Comparison of ENCODE assay signal across 17 cellular contexts in the genomic region with DNA sequence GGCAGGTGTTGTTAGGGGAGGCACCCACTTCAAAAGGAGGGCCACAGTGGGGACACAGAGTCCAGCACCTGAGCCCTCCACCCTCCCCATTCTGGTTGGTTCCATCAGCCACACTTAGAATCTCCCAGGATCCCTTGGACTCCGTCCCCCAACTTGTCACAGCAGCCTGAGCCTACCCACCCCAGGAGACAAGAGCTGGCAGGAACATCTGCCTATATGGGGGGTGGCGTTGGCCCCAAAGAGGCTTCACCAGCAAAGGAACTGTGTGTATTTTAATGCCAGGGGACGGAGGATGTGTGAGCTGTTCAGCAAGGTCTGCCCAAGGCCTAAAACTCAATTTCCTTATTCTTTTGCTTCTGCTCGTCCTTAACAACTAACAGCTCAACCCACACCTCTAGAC.
DNase-seq lines count a peak whose midpoint lies in the region; ATAC-seq and TF ChIP-seq lines count a peak whose summit lies in the region.
"Had no signal": no experiment of that assay in that cellular context is flagged by ENCODE, and none has a peak within 500 bp of the region (broad histone marks: within the 10 kb centered on the region; RNA-seq: fewer than 3 reads in every experiment).

No MANE protein-coding gene starts in this region.

- H3K9me3 ChIP-seq in uterus = no peaks in the 10 kb centered on the region
- H3K9me3 ChIP-seq: Peyer's patch had no signal

- no peaks in the 10 kb centered on the region for H3K36me3 ChIP-seq in uterus
- H3K36me3 ChIP-seq: Peyer's patch had no signal

- no peak for TF ChIP-seq CTCF in coronary artery (IDR thresholded peaks at IDR 0.05)
- no peak for TF ChIP-seq CTCF in natural killer cell (IDR thresholded peaks at IDR 0.05)
- TF ChIP-seq CTCF in uterus (IDR thresholded peaks at IDR 0.05) = no peak

- H3K4me3 Mint-ChIP-seq in natural killer cell = peak overlapping the region; percentile 81
- no peak overlapping the region for H3K4me3 Mint-ChIP-seq in stimulated activated effector memory CD8-positive, alpha-beta T cell treated with anti-CD3 and anti-CD28 coated beads, Interleukin-12 subunit alpha, Interleukin-12 subunit beta, amount 100 ng/mL, for 72 hours
- H3K4me3 Mint-ChIP-seq: CD8-positive, alpha-beta T cell had no signal

- no peaks in the 10 kb centered on the region for H3K27me3 ChIP-seq in uterus
- H3K27me3 ChIP-seq: Peyer's patch had no signal

- H3K4me3 ChIP-seq in coronary artery (no peak overlapping the region), uterus (no peak overlapping the region)
- H3K4me3 ChIP-seq: Peyer's patch had no signal

- peaks cover 21 to 45% of the 10 kb centered on the region in 2 donors for H3K4me1 Mint-ChIP-seq in natural killer cell
- peaks cover 7% of the 10 kb centered on the region for H3K4me1 Mint-ChIP-seq in stimulated activated effector memory CD8-positive, alpha-beta T cell treated with anti-CD3 and anti-CD28 coated beads, Interleukin-12 subunit alpha, Interleukin-12 subunit beta, amount 100 ng/mL, for 72 hours

- intact Hi-C loops in natural killer cell (cut with micrococcal nuclease) = loop anchor here (5.0 kb wide), 1 partner anchor 180 kb away; the partner anchor contains the start of gene FHAD1
- intact Hi-C loops in uterus (cut with DNase I; ENCODE audit: low total_unique reads) = no loop called here

- no peak for TF ChIP-seq POLR2A in uterus (IDR thresholded peaks at IDR 0.05)

- H3K4me1 ChIP-seq in uterus = no peaks in the 10 kb centered on the region
- H3K4me1 ChIP-seq: Peyer's patch had no signal

- H3K27ac ChIP-seq in coronary artery (peak overlapping the region; percentile 31 to 72), uterus (peak overlapping the region; percentile 57 to 69)

- no peak for ATAC-seq in natural killer cell
- no peak for ATAC-seq in stimulated activated effector memory CD8-positive, alpha-beta T cell treated with anti-CD3 and anti-CD28 coated beads, Interleukin-12 subunit alpha, Interleukin-12 subunit beta, amount 100 ng/mL, for 72 hours
- no peak for ATAC-seq in HG03108 (IDR thresholded peaks at IDR 0.05; ENCODE audit: unreplicated experiment)
- ATAC-seq: CD8-positive, alpha-beta T cell had no signal

- no peaks in the 10 kb centered on the region for H3K27me3 Mint-ChIP-seq in natural killer cell (ENCODE audit: low read depth in 2 of 2)

- no peaks in the 10 kb centered on the region for H3K9me3 Mint-ChIP-seq in natural killer cell
- peaks cover 2% of the 10 kb centered on the region for H3K9me3 Mint-ChIP-seq in stimulated activated effector memory CD8-positive, alpha-beta T cell treated with anti-CD3 and anti-CD28 coated beads, Interleukin-12 subunit alpha, Interleukin-12 subunit beta, amount 100 ng/mL, for 72 hours
- H3K9me3 Mint-ChIP-seq: CD8-positive, alpha-beta T cell had no signal

- peak overlapping the region; percentile 89 to 90 for H3K27ac Mint-ChIP-seq in natural killer cell
- H3K27ac Mint-ChIP-seq in stimulated activated effector memory CD8-positive, alpha-beta T cell treated with anti-CD3 and anti-CD28 coated beads, Interleukin-12 subunit alpha, Interleukin-12 subunit beta, amount 100 ng/mL, for 72 hours = peak overlapping the region; percentile 20
- H3K27ac Mint-ChIP-seq: CD8-positive, alpha-beta T cell had no signal

- no peaks in the 10 kb centered on the region for H3K36me3 Mint-ChIP-seq in natural killer cell
- no peaks in the 10 kb centered on the region for H3K36me3 Mint-ChIP-seq in stimulated activated effector memory CD8-positive, alpha-beta T cell treated with anti-CD3 and anti-CD28 coated beads, Interleukin-12 subunit alpha, Interleukin-12 subunit beta, amount 100 ng/mL, for 72 hours
- H3K36me3 Mint-ChIP-seq: CD8-positive, alpha-beta T cell had no signal

- DNase-seq in coronary artery (ENCODE audit: low spot score) = no peak
- DNase-seq in natural killer cell = no peak
- no peak for DNase-seq in stimulated activated effector memory CD8-positive, alpha-beta T cell treated with anti-CD3 and anti-CD28 coated beads, Interleukin-12 subunit alpha, Interleukin-12 subunit beta, amount 100 ng/mL, for 72 hours (ENCODE audit: low spot score in 2 of 2)
- no peak for DNase-seq in uterus
- DNase-seq in glomerular visceral epithelial cell (ENCODE audit: extremely low spot score) = no peak
- no peak for DNase-seq in DMS53 treated with DMSO at 0.1 percent for 48 hours (lab: John Stamatoyannopoulos, UW; ENCODE audit: unreplicated experiment)
- DNase-seq in Kasumi-1 (lab: John Stamatoyannopoulos, UW) = no peak
- DNase-seq: CD8-positive, alpha-beta T cell; DND-41; GDM1; GOT3; NCI-H187 treated with DMSO at 0.1 percent for 48 hours; NCI-H2171; NCI-H82; Peyer's patch; Right ventricle myocardium superior had no signal
